Comparison of ENCODE assay signal across 8 cellular contexts in the genomic region with DNA sequence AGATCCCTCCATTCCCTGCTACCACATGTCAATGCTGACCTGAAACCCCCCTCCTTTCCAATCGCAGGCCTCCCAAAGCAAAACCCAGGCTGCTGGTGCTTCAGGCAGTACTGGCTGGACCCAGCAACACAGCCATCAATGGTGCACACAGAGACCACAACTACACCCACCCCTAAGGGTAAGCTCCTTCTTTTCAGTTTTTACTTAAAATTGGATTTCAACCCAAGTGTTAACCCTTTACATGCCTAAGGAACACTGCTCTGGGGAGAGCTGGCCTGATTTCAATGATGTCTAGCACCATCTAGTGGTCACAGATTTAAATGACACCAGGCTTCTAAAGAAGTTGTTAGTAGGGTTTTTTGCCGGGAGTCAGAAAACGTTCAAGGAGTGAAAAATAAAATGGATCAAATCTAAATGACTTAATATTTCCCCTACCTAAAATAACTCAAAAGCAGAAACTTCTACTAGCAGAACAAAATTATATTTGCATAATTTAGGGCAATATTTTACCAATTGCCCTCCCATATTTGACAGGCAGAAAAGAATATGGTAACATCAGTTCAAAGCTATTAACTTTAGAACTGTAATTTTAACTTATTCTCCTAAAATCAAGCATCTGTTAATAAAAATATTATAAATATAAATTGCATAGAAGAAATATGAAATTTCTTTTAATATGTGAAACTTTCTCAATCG. TPM values are rescaled to one million over a fixed set of nuclear protein-coding genes. Genes with fewer than 3 reads are reported as not detected.
DNase-seq lines count a peak whose midpoint lies in the region; ATAC-seq and TF ChIP-seq lines count a peak whose summit lies in the region.

No MANE protein-coding gene starts in this region.

- peak; percentile 64 for DNase-seq in AG20443 (ENCODE audit: low spot score)
- DNase-seq in NCI-H1048 (lab: John Stamatoyannopoulos, UW) = peak; percentile 1
- DNase-seq in SKM-1 treated with dmso at 0.1 percent for 144 hours (lab: John Stamatoyannopoulos, UW; ENCODE audit: unreplicated experiment) = peak; percentile 43
- DNase-seq in epidermal melanocyte (ENCODE audit: insufficient read length, low spot score) = peak; percentile 60
- DNase-seq in naive B cell = peak; percentile 36

- ATAC-seq in naive B cell (ENCODE audit: low read depth in 2 of 2) = no peak
- ATAC-seq in HG02938 (IDR thresholded peaks at IDR 0.05; ENCODE audit: unreplicated experiment) = no peak
- ATAC-seq in stimulated activated memory B cell treated with anti-CD40 and anti-IgM and Interleukin-4, amounts not matched to agents 10 μg/mL and 1 μg/mL and 100 μg/mL, for 72 hours = no peak

- peak; percentile 52 for TF ChIP-seq CTCF in GM12874 (IDR thresholded peaks at IDR 0.05; ENCODE audit: insufficient read depth, low read depth, low read length)

- no peaks in the 10 kb centered on the region for H3K9me3 Mint-ChIP-seq in naive B cell
- H3K9me3 Mint-ChIP-seq in stimulated activated memory B cell treated with anti-CD40 and anti-IgM and Interleukin-4, amounts not matched to agents 10 μg/mL and 1 μg/mL and 100 μg/mL, for 72 hours = no peaks in the 10 kb centered on the region

- H3K27me3 Mint-ChIP-seq in naive B cell = no peaks in the 10 kb centered on the region
- no peaks in the 10 kb centered on the region for H3K27me3 Mint-ChIP-seq in stimulated activated memory B cell treated with anti-CD40 and anti-IgM and Interleukin-4, amounts not matched to agents 10 μg/mL and 1 μg/mL and 100 μg/mL, for 72 hours

- H3K27ac Mint-ChIP-seq in naive B cell = peak overlapping the region in 2 of 6 donors; percentile 2 to 32
- no peak overlapping the region for H3K27ac Mint-ChIP-seq in stimulated activated memory B cell treated with anti-CD40 and anti-IgM and Interleukin-4, amounts not matched to agents 10 μg/mL and 1 μg/mL and 100 μg/mL, for 72 hours

- peaks cover 0 to 4% (median 0%) of the 10 kb centered on the region in 3 donors for H3K4me1 Mint-ChIP-seq in naive B cell
- H3K4me1 Mint-ChIP-seq in stimulated activated memory B cell treated with anti-CD40 and anti-IgM and Interleukin-4, amounts not matched to agents 10 μg/mL and 1 μg/mL and 100 μg/mL, for 72 hours = no peaks in the 10 kb centered on the region

- H3K36me3 Mint-ChIP-seq in naive B cell = peaks cover 0 to 17% of the 10 kb centered on the region in 2 donors
- H3K36me3 Mint-ChIP-seq in stimulated activated memory B cell treated with anti-CD40 and anti-IgM and Interleukin-4, amounts not matched to agents 10 μg/mL and 1 μg/mL and 100 μg/mL, for 72 hours = peaks cover 44% of the 10 kb centered on the region

- no peak overlapping the region for H3K4me3 Mint-ChIP-seq in naive B cell
- H3K4me3 Mint-ChIP-seq in stimulated activated memory B cell treated with anti-CD40 and anti-IgM and Interleukin-4, amounts not matched to agents 10 μg/mL and 1 μg/mL and 100 μg/mL, for 72 hours = no peak overlapping the region

RNA-seq across cellular contexts. Expression of gene FECH, which starts 24.6 kb away (rescaled TPM):
- polyA plus RNA-seq in naive B cell (ENCODE audit: low read depth in 6 of 6) = 10 to 100 TPM in 3 of 6 donors, 1 to 10 TPM in 3; 8.6 to 17.0 (median 9.7) TPM

RNA-seq across cellular contexts. Expression of gene NARS1, which starts 59.8 kb away (rescaled TPM):
- polyA plus RNA-seq in naive B cell (ENCODE audit: low read depth in 6 of 6) = 10 to 100 TPM; 27.1 to 54.0 (median 34.8) TPM

Comparison
In these comparisons a context has a peak if more than half of its experiments do, and no peak if none do; other contexts are left out.
1. DNase-seq: peak in every context shown above with its lines; median percentile 64 in AG20443; 60 in epidermal melanocyte; 43 in SKM-1 treated with dmso at 0.1 percent for 144 hours; 36 in naive B cell; 1 in NCI-H1048.